ENCODE assay signal across 26 cellular contexts in the genomic region with DNA sequence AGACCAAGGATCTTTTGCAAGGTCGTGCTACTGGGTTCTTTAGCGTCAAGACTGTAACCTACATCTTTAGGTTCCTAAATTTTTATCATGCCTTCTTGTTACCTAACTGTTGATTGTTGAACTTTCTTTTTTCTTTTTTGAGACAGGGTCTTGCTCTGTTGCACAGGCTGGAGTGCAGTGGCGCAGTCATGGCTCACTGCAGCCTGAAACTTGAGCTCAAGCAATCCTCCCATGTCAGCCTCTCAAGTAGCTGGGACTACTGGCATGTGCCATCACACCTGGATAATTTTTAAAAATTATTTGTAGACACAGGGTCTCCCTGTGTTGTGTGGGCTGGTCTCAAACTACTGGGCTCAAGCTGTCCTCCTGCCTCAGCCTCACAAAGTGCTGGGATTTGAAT.
"Had no signal": no experiment of that assay in that cellular context is flagged by ENCODE, and none has a peak within 500 bp of the region (broad histone marks: within the 10 kb centered on the region; RNA-seq: fewer than 3 reads in every experiment).

No MANE protein-coding gene starts in this region.

- H3K36me3 ChIP-seq: brain microvascular endothelial cell, gastroesophageal sphincter, pancreas, sigmoid colon, thoracic aorta, uterus had no signal

- H3K4me3 ChIP-seq: gastroesophageal sphincter, hepatocyte, pancreas, psoas muscle, sigmoid colon, thoracic aorta, uterus had no signal

- H3K4me2 ChIP-seq: hepatocyte had no signal

- H3K27me3 ChIP-seq: brain microvascular endothelial cell, gastroesophageal sphincter, hepatocyte, pancreas, sigmoid colon, uterus had no signal

- DNase-seq: activated CD4-positive, alpha-beta memory T cell treated with anti-CD3 and anti-CD28 coated beads, Interleukin-2, amount 10 ng/mL, durations not matched to agents 7 days and 5 days; activated CD4-positive, alpha-beta T cell treated with anti-CD3 and anti-CD28 coated beads for 1 hour; activated CD4-positive, alpha-beta T cell treated with anti-CD3 and anti-CD28 coated beads, Interleukin-2, amount 10 ng/mL, durations not matched to agents 7 days and 5 days; activated CD8-positive, alpha-beta memory T cell treated with anti-CD3 and anti-CD28 coated beads, Interleukin-2, amount 50 U/mL, for 48 hours; activated gamma-delta T cell treated with Interleukin-2 at 50 U/mL for 16 hours; activated naive CD4-positive, alpha-beta T cell treated with anti-CD3 and anti-CD28 coated beads, Interleukin-2, amount 50 U/mL, for 16 hours; activated T-cell treated with anti-CD3 and anti-CD28 coated beads, Interleukin-2, amount 50 U/mL, for 24 hours; amniotic stem cell; brain microvascular endothelial cell; cortex of kidney; effector memory CD8-positive, alpha-beta T cell; erythroblast; left cardiac atrium; mammary epithelial cell; midbrain; naive thymus-derived CD4-positive, alpha-beta T cell; nucleus accumbens; pancreas; psoas muscle; sigmoid colon; small intestine; stimulated activated CD4-positive, alpha-beta T cell treated with anti-CD3 and anti-CD28 coated beads, Interleukin-4, amount 100 ng/mL, for 24 hours; uterus had no signal

- H3K27ac ChIP-seq: brain microvascular endothelial cell, gastroesophageal sphincter, pancreas, psoas muscle, thoracic aorta, uterus had no signal
